ENCODE assay signal across 22 cellular contexts in the genomic region with DNA sequence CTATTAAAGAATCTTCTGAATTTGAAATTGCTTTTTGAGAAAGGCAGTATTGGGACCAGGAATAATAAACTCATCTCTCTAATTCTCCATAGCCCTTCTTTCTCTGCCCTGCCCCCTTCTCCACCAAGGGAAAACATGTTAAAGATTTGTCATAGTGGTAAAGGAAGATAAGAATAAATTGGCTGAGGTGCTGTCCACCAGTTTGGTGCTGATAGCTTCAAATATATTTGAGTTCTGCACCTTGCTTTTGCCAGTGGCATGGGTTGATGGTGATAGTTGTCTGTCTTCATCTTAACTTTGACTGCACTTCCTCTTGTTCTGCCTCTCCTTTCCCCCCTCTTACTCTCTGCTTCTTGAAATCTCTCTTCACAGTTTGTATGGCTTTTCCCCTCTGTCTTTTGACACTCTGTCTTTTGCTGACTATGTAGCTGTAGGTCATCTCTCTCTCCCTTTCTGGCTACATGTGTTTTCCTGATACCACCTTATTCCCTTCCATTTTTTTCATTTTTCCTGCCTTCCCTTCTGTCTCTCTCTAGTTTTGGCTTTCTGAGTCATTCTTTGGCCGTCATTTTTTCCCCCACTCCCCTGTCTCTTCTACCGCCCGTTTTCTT. TPM values are rescaled to one million over a fixed set of nuclear protein-coding genes. Genes with fewer than 3 reads are reported as not detected.
DNase-seq lines count a peak whose midpoint lies in the region; ATAC-seq and TF ChIP-seq lines count a peak whose summit lies in the region.
"Had no signal": no experiment of that assay in that cellular context is flagged by ENCODE, and none has a peak within 500 bp of the region (broad histone marks: within the 10 kb centered on the region; RNA-seq: fewer than 3 reads in every experiment).

No MANE protein-coding gene starts in this region.

- peaks cover 5% of the 10 kb centered on the region for H3K9me3 Mint-ChIP-seq in CD8-positive, alpha-beta T cell

- no peak overlapping the region for H3K27ac ChIP-seq in CD8-positive, alpha-beta T cell (ENCODE audit: low read depth, low read length)
- H3K27ac ChIP-seq in HCT116 (ENCODE audit: low read depth, low read length): no peak overlapping the region
- peak overlapping the region; percentile 1; the same call in 1 of the 2 replicates for H3K27ac ChIP-seq in SU-DHL-6 (ENCODE audit: low read depth, low read length)
- no peak overlapping the region for H3K27ac ChIP-seq in transverse colon
- no peak overlapping the region for H3K27ac ChIP-seq in testis
- H3K27ac ChIP-seq: dorsolateral prefrontal cortex, psoas muscle, spleen, thoracic aorta had no signal

- WGBS in transverse colon (ENCODE audit: low coverage in 1 of 2), 2 donors: 96 to 100% methylated on average over 3 of the region's 3 CpGs
- WGBS in testis, 2 donors: 93 to 97% methylated on average over 3 of the region's 3 CpGs

- CTCF ChIA-PET in CD8-positive, alpha-beta T cell (lab: Charles Lee): no interaction called here
- CTCF ChIA-PET in HCT116 (lab: Charles Lee): no interaction called here

- no peaks in the 10 kb centered on the region for H3K27me3 ChIP-seq in CD8-positive, alpha-beta T cell (ENCODE audit: insufficient read depth, low read length)
- no peaks in the 10 kb centered on the region for H3K27me3 ChIP-seq in HCT116 (ENCODE audit: insufficient read depth, low read length)
- no peaks in the 10 kb centered on the region for H3K27me3 ChIP-seq in SU-DHL-6 (ENCODE audit: low read length)
- no peaks in the 10 kb centered on the region for H3K27me3 ChIP-seq in transverse colon
- no peaks in the 10 kb centered on the region for H3K27me3 ChIP-seq in testis
- H3K27me3 ChIP-seq: dorsolateral prefrontal cortex, spleen had no signal

- RAD21 ChIA-PET in HCT116 (lab: Charles Lee; ENCODE audit: low non-redundant PET in 1 of 2, low total read pairs in 2 of 2, uncharacterized antibody in 2 of 2, unreplicated experiment in 2 of 2): no interaction called here

- H3K4me2 ChIP-seq in HCT116 (ENCODE audit: low read length) (no peak overlapping the region), SU-DHL-6 (ENCODE audit: low read depth, low read length, poor library complexity, severe bottlenecking) (no peak overlapping the region)

- H3K27me3 Mint-ChIP-seq in CD8-positive, alpha-beta T cell (ENCODE audit: low read depth): no peaks in the 10 kb centered on the region
- H3K27me3 Mint-ChIP-seq: activated CD4-positive, alpha-beta T cell treated with anti-CD3 and anti-CD28 coated beads for 36 hours had no signal

- H3K79me2 ChIP-seq in HCT116 (ENCODE audit: insufficient read depth, low read length): peaks cover 48% of the 10 kb centered on the region
- 0 out of 2 replicates have a peak, but pooled peaks cover 3% of the 10 kb centered on the region for H3K79me2 ChIP-seq in SU-DHL-6 (ENCODE audit: insufficient read depth, low read length)

- in situ Hi-C loops in transverse colon (cut with MboI; ENCODE audit: low pct_ligation_motif_present in 1 of 4, low pct_unique_long_range_greater_than_20kb in 1 of 4, low sequenced_read_pairs in 3 of 4): no loop called here

- no peak for DNase-seq in CD8-positive, alpha-beta T cell
- DNase-seq in HCT116 (ENCODE audit: low read depth, low spot score) (no peak), fibroblast of pulmonary artery (ENCODE audit: low read depth) (peak; percentile 24), transverse colon (no peak), T-helper 1 cell (no peak), testis (no peak)
- DNase-seq: activated CD4-positive, alpha-beta T cell treated with anti-CD3 and anti-CD28 coated beads for 36 hours; activated CD8-positive, alpha-beta memory T cell treated with anti-CD3 and anti-CD28 coated beads, Interleukin-2, amount 50 U/mL, for 4 hours; AML-193; Calu3; dorsolateral prefrontal cortex; glutamatergic neuron; NCI-H2029; NCI-H524 treated with DMSO at 0.1 percent for 48 hours; psoas muscle; spleen; T1000 had no signal

- H3K4me1 ChIP-seq in CD8-positive, alpha-beta T cell (ENCODE audit: insufficient read depth, low read length): no peaks in the 10 kb centered on the region
- H3K4me1 ChIP-seq in HCT116 (ENCODE audit: control insufficient read depth in 1 of 2, insufficient read depth in 2 of 2, low read length in 2 of 2) (no peaks in the 10 kb centered on the region), transverse colon (peaks cover 0 to 14% (median 2%) of the 10 kb centered on the region in 4 donors), testis (no peaks in the 10 kb centered on the region)

- no peak for TF ChIP-seq EP300 in transverse colon (IDR thresholded peaks at IDR 0.05; ENCODE audit: low read depth)

- H3K36me3 ChIP-seq in CD8-positive, alpha-beta T cell (ENCODE audit: insufficient read depth, low read length): no peaks in the 10 kb centered on the region
- H3K36me3 ChIP-seq in HCT116 (ENCODE audit: control insufficient read depth in 1 of 2, insufficient read depth in 2 of 2, low read length in 2 of 2) (no peaks in the 10 kb centered on the region), SU-DHL-6 (ENCODE audit: low read length) (no peaks in the 10 kb centered on the region), transverse colon (no peaks in the 10 kb centered on the region), testis (ENCODE audit: low read depth, missing control alignments) (no peaks in the 10 kb centered on the region)
- H3K36me3 ChIP-seq: thoracic aorta had no signal

- BruUV-seq in HCT116 (replicated peaks; lab: Mats Ljungman, UMichigan): no TSS peak

- POLR2A ChIA-PET in CD8-positive, alpha-beta T cell (lab: Charles Lee): no interaction called here
- POLR2A ChIA-PET in HCT116 (lab: Charles Lee): interaction anchor here (1.7 kb wide), 1 partner anchor 15 kb away, joined by 6 read pairs; no protein-coding TSS in a partner anchor

- no peak for TF ChIP-seq POLR2A in HCT116 (IDR thresholded peaks at IDR 0.05; ENCODE audit: borderline replicate concordance, extremely low read depth, insufficient read depth, insufficient read length)
- no peak for TF ChIP-seq POLR2A in transverse colon (IDR thresholded peaks at IDR 0.05)
- no peak for TF ChIP-seq POLR2A in testis (IDR thresholded peaks at IDR 0.05)

- H3K4me3 Mint-ChIP-seq in CD8-positive, alpha-beta T cell: no peak overlapping the region
- H3K4me3 Mint-ChIP-seq: activated CD4-positive, alpha-beta T cell treated with anti-CD3 and anti-CD28 coated beads for 36 hours; nephron had no signal

- no peak overlapping the region for H2AFZ ChIP-seq in HCT116 (ENCODE audit: low read depth, low read length, poor library complexity, severe bottlenecking)
- H2AFZ ChIP-seq in SU-DHL-6 (ENCODE audit: low read depth, low read length, severe bottlenecking): no peak overlapping the region

- no peak for TF ChIP-seq RAD21 in HCT116 (IDR thresholded peaks at IDR 0.05; ENCODE audit: low read depth)

- 0 out of 2 replicates have a peak, but pooled peaks cover 4% of the 10 kb centered on the region for H4K20me1 ChIP-seq in HCT116 (ENCODE audit: insufficient read depth)
- H4K20me1 ChIP-seq in SU-DHL-6 (ENCODE audit: low read depth, low read length): no peaks in the 10 kb centered on the region

- peaks cover 17% of the 10 kb centered on the region for H3K36me3 Mint-ChIP-seq in CD8-positive, alpha-beta T cell

- TF ChIP-seq CTCF in CD8-positive, alpha-beta T cell (IDR thresholded peaks at IDR 0.05): no peak
- TF ChIP-seq CTCF in HCT116 (IDR thresholded peaks at IDR 0.05 in 2 of 3, conservative IDR thresholded peaks at IDR 0.05 in 1 of 3; ENCODE audit: borderline replicate concordance in 1 of 3, insufficient read depth in 1 of 3, low read depth in 2 of 3, low read length in 2 of 3): no peak
- TF ChIP-seq CTCF in SU-DHL-6 (IDR thresholded peaks at IDR 0.05; ENCODE audit: insufficient read depth, low read length, poor library complexity, severe bottlenecking): no peak
- TF ChIP-seq CTCF in fibroblast of pulmonary artery (IDR thresholded peaks at IDR 0.05; ENCODE audit: low read length, missing control alignments): no peak
- no peak for TF ChIP-seq CTCF in transverse colon (IDR thresholded peaks at IDR 0.05)
- TF ChIP-seq CTCF in testis (IDR thresholded peaks at IDR 0.05): no peak

- intact Hi-C loops in CD8-positive, alpha-beta T cell (cut with DNase I, micrococcal nuclease): no loop called here
- intact Hi-C loops in HCT116 (cut with micrococcal nuclease): no loop called here
- intact Hi-C loops in transverse colon (cut with DNase I; ENCODE audit: low total_unique reads): no loop called here
- intact Hi-C loops in testis (cut with DNase I; ENCODE audit: low total_unique reads): no loop called here

- no peak overlapping the region for H3K4me3 ChIP-seq in CD8-positive, alpha-beta T cell (ENCODE audit: low read depth, low read length)
- no peak overlapping the region for H3K4me3 ChIP-seq in HCT116 (replicated peaks in 1 of 2; ENCODE audit: low read depth in 1 of 2, low read length in 2 of 2)
- no peak overlapping the region for H3K4me3 ChIP-seq in SU-DHL-6 (ENCODE audit: insufficient read depth, low read length, poor library complexity, severe bottlenecking)
- H3K4me3 ChIP-seq in fibroblast of pulmonary artery (replicated peaks; ENCODE audit: low read depth, low read length): no peak overlapping the region
- H3K4me3 ChIP-seq in transverse colon: no peak overlapping the region
- H3K4me3 ChIP-seq in testis: no peak overlapping the region
- H3K4me3 ChIP-seq: dorsolateral prefrontal cortex, psoas muscle, spleen, thoracic aorta had no signal

- H3K27ac Mint-ChIP-seq in CD8-positive, alpha-beta T cell: peak overlapping the region; percentile 0
- H3K27ac Mint-ChIP-seq: activated CD4-positive, alpha-beta T cell treated with anti-CD3 and anti-CD28 coated beads for 36 hours; nephron had no signal

- H3K9ac ChIP-seq in HCT116 (ENCODE audit: low read length) (no peak overlapping the region), SU-DHL-6 (ENCODE audit: low read length) (no peak overlapping the region)

- peaks cover 11% of the 10 kb centered on the region; the same call in 1 of the 2 replicates for H3F3A ChIP-seq in SU-DHL-6 (ENCODE audit: insufficient read depth)

- H3K9me3 ChIP-seq in CD8-positive, alpha-beta T cell (ENCODE audit: low read length): no peaks in the 10 kb centered on the region
- no peaks in the 10 kb centered on the region for H3K9me3 ChIP-seq in HCT116 (ENCODE audit: control insufficient read depth in 1 of 2, insufficient read depth in 1 of 2, low read depth in 1 of 2, low read length in 2 of 2)
- H3K9me3 ChIP-seq in SU-DHL-6 (ENCODE audit: insufficient read depth, low read length): no peaks in the 10 kb centered on the region
- no peaks in the 10 kb centered on the region for H3K9me3 ChIP-seq in transverse colon
- no peaks in the 10 kb centered on the region for H3K9me3 ChIP-seq in testis
- H3K9me3 ChIP-seq: psoas muscle, thoracic aorta had no signal

- ATAC-seq in CD8-positive, alpha-beta T cell: no peak
- ATAC-seq in HCT116 (no peak), HG03520 (IDR thresholded peaks at IDR 0.05; ENCODE audit: unreplicated experiment) (no peak)
- ATAC-seq: activated CD4-positive, alpha-beta T cell treated with anti-CD3 and anti-CD28 coated beads for 36 hours; esophagus mucosa; psoas muscle had no signal

- H3K9me2 ChIP-seq in HCT116 (ENCODE audit: insufficient read depth): no peaks in the 10 kb centered on the region
- H3K9me2 ChIP-seq in SU-DHL-6 (replicated peaks; ENCODE audit: insufficient read depth, low read length): no peaks in the 10 kb centered on the region

- peaks cover 10% of the 10 kb centered on the region for H3K4me1 Mint-ChIP-seq in CD8-positive, alpha-beta T cell (ENCODE audit: low read depth)
- H3K4me1 Mint-ChIP-seq: activated CD4-positive, alpha-beta T cell treated with anti-CD3 and anti-CD28 coated beads for 36 hours had no signal

RNA-seq across cellular contexts. Expression of a gene that starts 56.6 kb away (rescaled TPM):
- 10 to 100 TPM; 22.8 to 24.3 TPM for total RNA-seq in CD8-positive, alpha-beta T cell
- total RNA-seq in HCT116 (2021; ENCODE audit: unreplicated experiment) (91.4 TPM), transverse colon (10 to 100 TPM; 30.4 to 99.7 (median 80.8) TPM), testis (10 to 100 TPM; 63.9 to 78.9 TPM)
- 97.2 and 114 TPM in 2 replicates for polyA plus RNA-seq in HCT116 (2012)
- 98.9 TPM for polyA plus RNA-seq in testis (ENCODE audit: insufficient read depth, low read depth, low replicate concordance)
